In the genomic region with DNA sequence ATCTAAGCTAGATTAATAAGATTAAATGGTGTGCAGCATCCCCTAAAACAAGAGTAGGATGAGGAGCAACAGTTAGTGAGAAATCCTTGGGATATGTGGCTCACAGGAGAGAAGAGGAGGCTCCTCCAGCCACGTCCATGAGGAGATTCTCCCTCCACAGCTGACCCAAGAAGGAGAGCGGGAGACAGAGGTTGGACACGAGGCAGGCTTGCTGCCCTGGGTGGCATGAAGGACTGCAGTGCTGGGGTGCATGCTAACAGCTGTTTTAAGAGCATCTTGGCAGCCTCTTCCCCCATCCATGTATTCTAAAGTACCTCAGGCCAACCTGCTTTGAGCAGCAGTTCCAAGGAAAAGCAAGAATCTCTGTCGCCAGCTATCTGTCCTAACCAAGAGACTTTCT, we compare ENCODE assay signal across 28 cellular contexts.
"Had no signal": no experiment of that assay in that cellular context is flagged by ENCODE, and none has a peak within 500 bp of the region (broad histone marks: within the 10 kb centered on the region; RNA-seq: fewer than 3 reads in every experiment).

No MANE protein-coding gene starts in this region.

- H3K4me3 Mint-ChIP-seq: stimulated activated effector memory CD8-positive, alpha-beta T cell treated with anti-CD3 and anti-CD28 coated beads, Interleukin-12 subunit alpha, Interleukin-12 subunit beta, amount 100 ng/mL, for 72 hours; stimulated activated memory B cell treated with anti-CD40 and anti-IgM and Interleukin-4, amounts not matched to agents 10 μg/mL and 1 μg/mL and 100 μg/mL, for 72 hours; stimulated activated naive B cell treated with anti-CD40 and anti-IgM and Interleukin-4, amounts not matched to agents 10 μg/mL and 1 μg/mL and 100 μg/mL, for 72 hours; stimulated activated naive CD8-positive, alpha-beta T cell treated with anti-CD3 and anti-CD28 coated beads, Interleukin-15, amount 100 ng/mL, for 72 hours; stimulated activated naive CD8-positive, alpha-beta T cell treated with anti-CD3 and anti-CD28 coated beads, Interleukin-15, Interleukin-2, amounts not matched to agents 100 ng/mL and 50 ng/mL, for 24 hours; type B pancreatic cell had no signal

- H3K36me3 Mint-ChIP-seq: stimulated activated effector memory CD8-positive, alpha-beta T cell treated with anti-CD3 and anti-CD28 coated beads, Interleukin-12 subunit alpha, Interleukin-12 subunit beta, amount 100 ng/mL, for 72 hours; stimulated activated memory B cell treated with anti-CD40 and anti-IgM and Interleukin-4, amounts not matched to agents 10 μg/mL and 1 μg/mL and 100 μg/mL, for 72 hours; stimulated activated naive B cell treated with anti-CD40 and anti-IgM and Interleukin-4, amounts not matched to agents 10 μg/mL and 1 μg/mL and 100 μg/mL, for 72 hours; type B pancreatic cell had no signal

- H3K9me3 ChIP-seq: stomach, suprapubic skin, testis, thoracic aorta, thyroid gland, tibial artery, tibial nerve, transverse colon, upper lobe of left lung, upper lobe of right lung, uterus, vagina had no signal

- ATAC-seq: stimulated activated effector memory CD8-positive, alpha-beta T cell treated with anti-CD3 and anti-CD28 coated beads, Interleukin-12 subunit alpha, Interleukin-12 subunit beta, amount 100 ng/mL, for 72 hours; stimulated activated memory B cell treated with anti-CD40 and anti-IgM and Interleukin-4, amounts not matched to agents 10 μg/mL and 1 μg/mL and 100 μg/mL, for 72 hours; stimulated activated naive B cell treated with anti-CD40 and anti-IgM and Interleukin-4, amounts not matched to agents 10 μg/mL and 1 μg/mL and 100 μg/mL, for 72 hours; stimulated activated naive CD8-positive, alpha-beta T cell treated with anti-CD3 and anti-CD28 coated beads, Interleukin-15, amount 100 ng/mL, for 72 hours; stimulated activated naive CD8-positive, alpha-beta T cell treated with anti-CD3 and anti-CD28 coated beads, Interleukin-15, Interleukin-2, amounts not matched to agents 100 U/mL and 50 U/mL, for 24 hours; upper lobe of right lung had no signal

- H3K9me3 Mint-ChIP-seq: stimulated activated effector memory CD8-positive, alpha-beta T cell treated with anti-CD3 and anti-CD28 coated beads, Interleukin-12 subunit alpha, Interleukin-12 subunit beta, amount 100 ng/mL, for 72 hours; stimulated activated memory B cell treated with anti-CD40 and anti-IgM and Interleukin-4, amounts not matched to agents 10 μg/mL and 1 μg/mL and 100 μg/mL, for 72 hours; stimulated activated naive CD8-positive, alpha-beta T cell treated with anti-CD3 and anti-CD28 coated beads, Interleukin-15, amount 100 ng/mL, for 72 hours; stimulated activated naive CD8-positive, alpha-beta T cell treated with anti-CD3 and anti-CD28 coated beads, Interleukin-15, Interleukin-2, amounts not matched to agents 100 ng/mL and 50 ng/mL, for 24 hours; type B pancreatic cell had no signal

- H3K4me1 Mint-ChIP-seq: stimulated activated effector memory CD8-positive, alpha-beta T cell treated with anti-CD3 and anti-CD28 coated beads, Interleukin-12 subunit alpha, Interleukin-12 subunit beta, amount 100 ng/mL, for 72 hours; stimulated activated memory B cell treated with anti-CD40 and anti-IgM and Interleukin-4, amounts not matched to agents 10 μg/mL and 1 μg/mL and 100 μg/mL, for 72 hours; stimulated activated naive B cell treated with anti-CD40 and anti-IgM and Interleukin-4, amounts not matched to agents 10 μg/mL and 1 μg/mL and 100 μg/mL, for 72 hours; stimulated activated naive CD8-positive, alpha-beta T cell treated with anti-CD3 and anti-CD28 coated beads, Interleukin-15, amount 100 ng/mL, for 72 hours had no signal

- H3K27ac Mint-ChIP-seq: stimulated activated effector memory CD8-positive, alpha-beta T cell treated with anti-CD3 and anti-CD28 coated beads, Interleukin-12 subunit alpha, Interleukin-12 subunit beta, amount 100 ng/mL, for 72 hours; stimulated activated memory B cell treated with anti-CD40 and anti-IgM and Interleukin-4, amounts not matched to agents 10 μg/mL and 1 μg/mL and 100 μg/mL, for 72 hours; stimulated activated naive B cell treated with anti-CD40 and anti-IgM and Interleukin-4, amounts not matched to agents 10 μg/mL and 1 μg/mL and 100 μg/mL, for 72 hours; stimulated activated naive CD8-positive, alpha-beta T cell treated with anti-CD3 and anti-CD28 coated beads, Interleukin-15, amount 100 ng/mL, for 72 hours; stimulated activated naive CD8-positive, alpha-beta T cell treated with anti-CD3 and anti-CD28 coated beads, Interleukin-15, Interleukin-2, amounts not matched to agents 100 ng/mL and 50 ng/mL, for 24 hours; type B pancreatic cell had no signal

- H3K27me3 ChIP-seq: testis, thyroid gland, tibial nerve, transverse colon, upper lobe of left lung, uterus, vagina had no signal

- H3K4me1 ChIP-seq: stomach, suprapubic skin, testis, thyroid gland, tibial artery, upper lobe of left lung, upper lobe of right lung, uterus, vagina had no signal

- DNase-seq: stimulated activated CD4-positive, alpha-beta T cell treated with anti-CD3 and anti-CD28 coated beads, Interleukin-2, amount 100 ng/mL, for 48 hours; stimulated activated CD4-positive, alpha-beta T cell treated with anti-CD3 and anti-CD28 coated beads, Interleukin-4, amount 100 ng/mL, for 1 hour; stimulated activated CD4-positive, alpha-beta T cell treated with anti-CD3 and anti-CD28 coated beads, Interleukin-4, amount 100 ng/mL, for 24 hours; stimulated activated CD4-positive, alpha-beta T cell treated with anti-CD3 and anti-CD28 coated beads, Interleukin-4, amount 100 ng/mL, for 4 hours; stimulated activated CD8-positive, alpha-beta memory T cell treated with anti-CD3 and anti-CD28 coated beads, Interleukin-4, amount 100 ng/mL, for 48 hours; stimulated activated naive B cell treated with anti-CD40 and anti-IgM and Interleukin-4, amounts not matched to agents 10 μg/mL and 1 μg/mL and 100 μg/mL, for 72 hours; stimulated activated naive CD4-positive, alpha-beta T cell; stimulated activated naive CD4-positive, alpha-beta T cell treated with Interleukin-2 at 50 U/mL for 16 hours; stimulated activated naive CD8-positive, alpha-beta T cell treated with anti-CD3 and anti-CD28 coated beads, Interleukin-15, amount 100 ng/mL, for 72 hours; stimulated activated naive CD8-positive, alpha-beta T cell treated with anti-CD3 and anti-CD28 coated beads, Interleukin-15, Interleukin-2, amounts not matched to agents 100 U/mL and 50 U/mL, for 24 hours; stomach; substantia nigra; testis; thyroid gland; tibial artery; transverse colon; trophoblast cell; upper lobe of left lung; upper lobe of right lung; uterus had no signal

- H3K27ac ChIP-seq: stomach, suprapubic skin, testis, thoracic aorta, thyroid gland, tibial artery, tibial nerve, transverse colon, upper lobe of left lung, upper lobe of right lung, uterus, vagina had no signal

- H3K4me3 ChIP-seq: stomach, suprapubic skin, testis, thoracic aorta, thyroid gland, tibial artery, tibial nerve, transverse colon, upper lobe of left lung, upper lobe of right lung, uterus, vagina had no signal

- H3K36me3 ChIP-seq: stomach, suprapubic skin, thoracic aorta, thyroid gland, tibial artery, tibial nerve, transverse colon, upper lobe of left lung, upper lobe of right lung, uterus, vagina had no signal
